ENCODE assay signal across 13 cellular contexts in the genomic region with DNA sequence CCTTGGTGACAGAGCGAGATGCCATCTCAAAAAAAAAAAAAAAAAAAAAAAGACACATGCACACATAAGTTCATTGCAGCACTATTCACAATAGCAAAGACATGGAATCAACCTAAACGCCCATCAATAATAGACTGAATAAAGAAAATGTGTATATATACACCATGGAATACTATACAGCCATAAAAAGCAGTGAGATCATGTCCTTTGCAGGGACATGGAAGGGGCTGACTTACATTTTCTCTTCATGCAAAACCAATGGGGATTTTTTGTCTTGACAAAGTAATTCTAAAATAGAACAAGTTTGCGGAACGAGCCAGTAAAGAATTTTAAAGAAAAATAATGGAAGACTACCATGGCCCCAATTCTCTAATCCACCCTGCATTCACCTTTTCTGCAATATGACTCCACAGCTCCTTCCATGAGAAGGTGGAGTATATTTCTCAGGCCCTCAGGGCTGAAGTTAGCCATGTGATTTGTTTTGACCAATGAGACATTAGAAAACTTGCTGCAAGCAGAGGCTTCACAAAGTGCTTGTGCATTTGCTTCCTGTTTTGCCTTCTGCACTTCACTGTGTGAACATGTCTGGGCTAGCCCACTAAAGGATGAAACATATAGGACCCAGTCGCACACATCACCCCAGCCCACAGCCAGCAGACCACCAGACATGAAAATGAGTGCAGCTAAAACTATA.
DNase-seq lines count a peak whose midpoint lies in the region; ATAC-seq and TF ChIP-seq lines count a peak whose summit lies in the region.
"Had no signal": no experiment of that assay in that cellular context is flagged by ENCODE, and none has a peak within 500 bp of the region (broad histone marks: within the 10 kb centered on the region; RNA-seq: fewer than 3 reads in every experiment).

No MANE protein-coding gene starts in this region.

- peak; percentile 53 for DNase-seq in GDM1 (lab: John Stamatoyannopoulos, UW)
- peak; percentile 52 for DNase-seq in NCI-H69 (lab: John Stamatoyannopoulos, UW)
- peak; percentile 13 for DNase-seq in fibroblast of peridontal ligament (ENCODE audit: extremely low read depth)
- DNase-seq in GM10266 (ENCODE audit: extremely low spot score): no peak
- no peak for DNase-seq in heart right ventricle
- DNase-seq: activated T-cell treated with anti-CD3 and anti-CD28 coated beads, Interleukin-2, amount 50 U/mL, for 48 hours; Calu3; mesendoderm; NK-92 treated with Interleukin-12 subunit alpha and Interleukin-12 subunit beta, amount 100 ng/mL, for 24 hours; psoas muscle; upper lobe of right lung had no signal

- H3K9me3 ChIP-seq in HEK293 (ENCODE audit: control insufficient read depth, insufficient read depth, low read depth, low read length): no peaks in the 10 kb centered on the region
- no peaks in the 10 kb centered on the region for H3K9me3 ChIP-seq in heart right ventricle
- H3K9me3 ChIP-seq: psoas muscle, upper lobe of right lung had no signal

- CTCF ChIA-PET in HEK293 (lab: Yijun Ruan, JAX): no interaction called here

- H3K27me3 ChIP-seq in heart right ventricle: peaks cover 0 to 4% (median 0%) of the 10 kb centered on the region in 7 donors
- H3K27me3 ChIP-seq: upper lobe of right lung had no signal

- POLR2A ChIA-PET in HEK293 (lab: Yijun Ruan, JAX): no interaction called here

- TF ChIP-seq CTCF in HEK293 (tag by site-specific recombination; IDR thresholded peaks at IDR 0.05) (no peak), GM10266 (IDR thresholded peaks at IDR 0.05; ENCODE audit: control insufficient read depth, insufficient read depth, low read depth, missing control alignments) (no peak), heart right ventricle (IDR thresholded peaks at IDR 0.05) (no peak)

- H3K36me3 ChIP-seq in HEK293 (ENCODE audit: control insufficient read depth in 2 of 2, insufficient read depth in 1 of 2, low read length in 2 of 2) (no peaks in the 10 kb centered on the region), heart right ventricle (no peaks in the 10 kb centered on the region)
- H3K36me3 ChIP-seq: upper lobe of right lung had no signal

- intact Hi-C loops in heart right ventricle (cut with DNase I): no loop called here

- WGBS in heart right ventricle, 2 donors: 94 to 96% methylated on average over 5 of the region's 5 CpGs

- H3K27ac ChIP-seq in HEK293 (ENCODE audit: extremely low read depth, low read depth, low read length) (no peak overlapping the region), heart right ventricle (no peak overlapping the region)
- H3K27ac ChIP-seq: psoas muscle, upper lobe of right lung had no signal

- ATAC-seq in heart right ventricle: no peak
- ATAC-seq in GM19324 (IDR thresholded peaks at IDR 0.05; ENCODE audit: low FRiP score, unreplicated experiment): no peak
- ATAC-seq: psoas muscle, upper lobe of right lung had no signal

- H3K4me1 ChIP-seq in HEK293 (ENCODE audit: control insufficient read depth, insufficient read depth, low read length) (no peaks in the 10 kb centered on the region), heart right ventricle (no peaks in the 10 kb centered on the region)
- H3K4me1 ChIP-seq: psoas muscle, upper lobe of right lung had no signal

- H3K4me3 ChIP-seq in HEK293 (ENCODE audit: low read depth, low read length): no peak overlapping the region
- no peak overlapping the region for H3K4me3 ChIP-seq in heart right ventricle
- H3K4me3 ChIP-seq: psoas muscle, upper lobe of right lung had no signal

TF ChIP-seq in HEK293, 187 proteins besides CTCF, POLR2A, EP300 and RAD21:
- TF ChIP-seq, protein P1, sequence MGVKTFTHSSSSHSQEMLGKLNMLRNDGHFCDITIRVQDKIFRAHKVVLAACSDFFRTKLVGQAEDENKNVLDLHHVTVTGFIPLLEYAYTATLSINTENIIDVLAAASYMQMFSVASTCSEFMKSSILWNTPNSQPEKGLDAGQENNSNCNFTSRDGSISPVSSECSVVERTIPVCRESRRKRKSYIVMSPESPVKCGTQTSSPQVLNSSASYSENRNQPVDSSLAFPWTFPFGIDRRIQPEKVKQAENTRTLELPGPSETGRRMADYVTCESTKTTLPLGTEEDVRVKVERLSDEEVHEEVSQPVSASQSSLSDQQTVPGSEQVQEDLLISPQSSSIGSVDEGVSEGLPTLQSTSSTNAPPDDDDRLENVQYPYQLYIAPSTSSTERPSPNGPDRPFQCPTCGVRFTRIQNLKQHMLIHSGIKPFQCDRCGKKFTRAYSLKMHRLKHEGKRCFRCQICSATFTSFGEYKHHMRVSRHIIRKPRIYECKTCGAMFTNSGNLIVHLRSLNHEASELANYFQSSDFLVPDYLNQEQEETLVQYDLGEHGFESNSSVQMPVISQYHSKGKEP (tag by site-specific recombination; IDR thresholded peaks at IDR 0.05): no peak
- TF ChIP-seq HOXC10 (CRISPR knock-in tag; IDR thresholded peaks at IDR 0.05): no peak
- peak; percentile 52; the same call in 1 of the 2 replicates for TF ChIP-seq ZNF146 (tag by site-specific recombination; IDR thresholded peaks at IDR 0.05)
- peak; percentile 69 for TF ChIP-seq SETDB1 (IDR thresholded peaks at IDR 0.05; ENCODE audit: insufficient read length, low read length)
- no peak for TF ChIP-seq ZSCAN18 (tag by site-specific recombination; IDR thresholded peaks at IDR 0.05)
- TF ChIP-seq ZNF266 (tag by site-specific recombination; IDR thresholded peaks at IDR 0.05; ENCODE audit: low read depth): no peak
- no peak for TF ChIP-seq ZNF19 (tag by site-specific recombination; IDR thresholded peaks at IDR 0.05; ENCODE audit: low read depth)
TF ChIP-seq in HEK293: peak in this region for 2.

Comparison
In these comparisons a context has a peak if more than half of its experiments do, and no peak if none do; other contexts are left out.
1. DNase-seq: peak in GDM1 (single experiment), NCI-H69 (single experiment) and fibroblast of peridontal ligament (single experiment); none in GM10266 (single experiment) and heart right ventricle (0 of 2).